ENCODE assay signal across 8 cellular contexts in genomic region chr10:21173433-21173963, GRCh38.
DNase-seq lines count a peak whose midpoint lies in the region; ATAC-seq and TF ChIP-seq lines count a peak whose summit lies in the region.

No MANE protein-coding gene starts in this region.

- peak; percentile 9 for DNase-seq in stimulated activated CD4-positive, alpha-beta T cell treated with anti-CD3 and anti-CD28 coated beads, Interleukin-15, amount 100 ng/mL, for 24 hours
- DNase-seq in stimulated activated CD4-positive, alpha-beta T cell treated with anti-CD3 and anti-CD28 coated beads, Interleukin-12 subunit alpha, Interleukin-12 subunit beta, amount 100 ng/mL, for 4 hours, result no peak
- DNase-seq in choroid plexus epithelial cell (ENCODE audit: low read depth) (no peak), HPDE6-E6E7 (ENCODE audit: extremely low spot score) (no peak), NCI-H524 (lab: John Stamatoyannopoulos, UW) (no peak), SKM-1 treated with dmso at 0.1 percent for 144 hours (lab: John Stamatoyannopoulos, UW; ENCODE audit: unreplicated experiment) (no peak)

- H3K27me3 ChIP-seq in mucosa of stomach (ENCODE audit: control insufficient read depth, insufficient read depth, low read length), result no peaks in the 10 kb centered on the region

- no peaks in the 10 kb centered on the region for H3K9me3 ChIP-seq in mucosa of stomach (ENCODE audit: control insufficient read depth, low read length)

- peak overlapping the region; percentile 77 for H3K4me3 ChIP-seq in choroid plexus epithelial cell (ENCODE audit: low read depth, low read length)
- peak overlapping the region; percentile 31 for H3K4me3 ChIP-seq in mucosa of stomach (ENCODE audit: low read length)

- H3K9ac ChIP-seq in mucosa of stomach (ENCODE audit: low read length), result peak overlapping the region; percentile 60

- H3K36me3 ChIP-seq in mucosa of stomach (ENCODE audit: control insufficient read depth, insufficient read depth, low read length), result no peaks in the 10 kb centered on the region

- H3K4me1 ChIP-seq in mucosa of stomach (ENCODE audit: control insufficient read depth, insufficient read depth, low read length), result no peaks in the 10 kb centered on the region

- no peak for ATAC-seq in GM21367 (IDR thresholded peaks at IDR 0.05; ENCODE audit: unreplicated experiment)

- TF ChIP-seq CTCF in choroid plexus epithelial cell (conservative IDR thresholded peaks at IDR 0.05; ENCODE audit: low read depth, low read length), result no peak
